26 cellular contexts compared by ENCODE assay signal in the genomic region with DNA sequence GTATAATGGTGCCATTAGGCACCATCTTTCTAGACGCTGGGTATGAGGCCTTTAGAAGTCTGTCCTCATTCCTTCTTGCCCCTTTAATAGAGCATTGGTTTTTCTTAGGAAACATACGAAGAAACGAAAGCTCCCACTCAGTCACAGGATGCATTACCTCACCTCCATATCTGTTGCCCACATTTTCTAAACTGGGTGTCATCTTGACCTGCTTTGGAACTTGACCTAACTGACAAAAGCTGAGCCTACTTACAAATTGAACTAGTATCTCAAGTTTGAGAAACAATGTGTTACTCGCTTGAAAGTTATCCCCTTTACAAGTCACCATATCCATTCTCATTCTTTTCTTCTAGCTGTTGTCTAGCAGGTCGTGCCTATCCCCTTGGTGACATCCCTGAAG.
"Had no signal": no experiment of that assay in that cellular context is flagged by ENCODE, and none has a peak within 500 bp of the region (broad histone marks: within the 10 kb centered on the region; RNA-seq: fewer than 3 reads in every experiment).

No MANE protein-coding gene starts in this region.

- H3K4me1 Mint-ChIP-seq: activated CD4-positive, alpha-beta memory T cell treated with anti-CD3 and anti-CD28 coated beads, Interleukin-2, amount 10 ng/mL, durations not matched to agents 7 days and 5 days; activated CD4-positive, alpha-beta T cell treated with anti-CD3 and anti-CD28 coated beads, Interleukin-2, amount 10 ng/mL, durations not matched to agents 24 days and 14 days; activated naive CD4-positive, alpha-beta T cell treated with anti-CD3 and anti-CD28 coated beads, Interleukin-2, amount 10 ng/mL, durations not matched to agents 7 days and 5 days; activated naive CD8-positive, alpha-beta T cell treated with anti-CD3 and anti-CD28 coated beads, Interleukin-2, amount 50 U/mL, for 24 hours; immature natural killer cell; T-helper 17 cell had no signal

- H3K9me3 Mint-ChIP-seq: activated CD4-positive, alpha-beta memory T cell treated with anti-CD3 and anti-CD28 coated beads, Interleukin-2, amount 10 ng/mL, durations not matched to agents 7 days and 5 days; activated CD4-positive, alpha-beta T cell treated with anti-CD3 and anti-CD28 coated beads, Interleukin-2, amount 10 ng/mL, durations not matched to agents 24 days and 14 days; activated naive CD4-positive, alpha-beta T cell treated with anti-CD3 and anti-CD28 coated beads, Interleukin-2, amount 10 ng/mL, durations not matched to agents 7 days and 5 days; activated naive CD8-positive, alpha-beta T cell treated with anti-CD3 and anti-CD28 coated beads, Interleukin-2, amount 50 U/mL, for 24 hours; effector memory CD8-positive, alpha-beta T cell; immature natural killer cell; mesothelial cell of epicardium; naive thymus-derived CD8-positive, alpha-beta T cell had no signal

- DNase-seq: activated CD4-positive, alpha-beta memory T cell treated with anti-CD3 and anti-CD28 coated beads, Interleukin-2, amount 10 ng/mL, durations not matched to agents 7 days and 5 days; activated CD4-positive, alpha-beta T cell treated with anti-CD3 and anti-CD28 coated beads, Interleukin-2, amount 10 ng/mL, durations not matched to agents 24 days and 14 days; activated effector memory CD4-positive, alpha-beta T cell treated with anti-CD3 and anti-CD28 coated beads, Interleukin-2, amount 50 U/mL, for 16 hours; activated naive CD4-positive, alpha-beta T cell treated with anti-CD3 and anti-CD28 coated beads, Interleukin-2, amount 10 ng/mL, durations not matched to agents 7 days and 5 days; activated naive CD8-positive, alpha-beta T cell treated with anti-CD3 and anti-CD28 coated beads, Interleukin-2, amount 50 U/mL, for 24 hours; anterior cingulate cortex; central memory CD4-positive, alpha-beta T cell; colonic mucosa; dorsolateral prefrontal cortex; effector memory CD8-positive, alpha-beta T cell; foreskin melanocyte; immature natural killer cell; left ventricle myocardium superior; mammary epithelial cell; naive thymus-derived CD8-positive, alpha-beta T cell; pancreas; psoas muscle; stimulated activated CD4-positive, alpha-beta T cell treated with anti-CD3 and anti-CD28 coated beads, Interleukin-4, amount 100 ng/mL, for 4 hours; stimulated activated naive CD8-positive, alpha-beta T cell treated with anti-CD3 and anti-CD28 coated beads, Interleukin-15, Interleukin-2, amounts not matched to agents 100 U/mL and 50 U/mL, for 24 hours; SW 1271; T-helper 17 cell; upper lobe of right lung had no signal

- H3K27ac Mint-ChIP-seq: activated CD4-positive, alpha-beta memory T cell treated with anti-CD3 and anti-CD28 coated beads, Interleukin-2, amount 10 ng/mL, durations not matched to agents 7 days and 5 days; activated CD4-positive, alpha-beta T cell treated with anti-CD3 and anti-CD28 coated beads, Interleukin-2, amount 10 ng/mL, durations not matched to agents 24 days and 14 days; activated naive CD4-positive, alpha-beta T cell treated with anti-CD3 and anti-CD28 coated beads, Interleukin-2, amount 10 ng/mL, durations not matched to agents 7 days and 5 days; activated naive CD8-positive, alpha-beta T cell treated with anti-CD3 and anti-CD28 coated beads, Interleukin-2, amount 50 U/mL, for 24 hours; immature natural killer cell; mesothelial cell of epicardium; naive thymus-derived CD8-positive, alpha-beta T cell; T-helper 17 cell had no signal

- H3K36me3 ChIP-seq: colonic mucosa had no signal

- H3K4me1 ChIP-seq: colonic mucosa, esophagus muscularis mucosa, pancreas, psoas muscle, right atrium auricular region, upper lobe of right lung had no signal

- ATAC-seq: activated CD4-positive, CD25-positive, alpha-beta regulatory T cell treated with anti-CD3 and anti-CD28 coated beads, Interleukin-2, amount 50 U/mL, for 24 hours; activated naive CD8-positive, alpha-beta T cell treated with anti-CD3 and anti-CD28 coated beads, Interleukin-2, amount 50 U/mL, for 24 hours; effector memory CD8-positive, alpha-beta T cell; left ventricle myocardium superior; naive thymus-derived CD8-positive, alpha-beta T cell; pancreas; psoas muscle; stimulated activated naive CD8-positive, alpha-beta T cell treated with anti-CD3 and anti-CD28 coated beads, Interleukin-15, Interleukin-2, amounts not matched to agents 100 U/mL and 50 U/mL, for 24 hours; T-helper 17 cell; upper lobe of right lung had no signal

- H3K27me3 Mint-ChIP-seq: activated CD4-positive, alpha-beta memory T cell treated with anti-CD3 and anti-CD28 coated beads, Interleukin-2, amount 10 ng/mL, durations not matched to agents 7 days and 5 days; activated CD4-positive, alpha-beta T cell treated with anti-CD3 and anti-CD28 coated beads, Interleukin-2, amount 10 ng/mL, durations not matched to agents 24 days and 14 days; activated naive CD4-positive, alpha-beta T cell treated with anti-CD3 and anti-CD28 coated beads, Interleukin-2, amount 10 ng/mL, durations not matched to agents 7 days and 5 days; activated naive CD8-positive, alpha-beta T cell treated with anti-CD3 and anti-CD28 coated beads, Interleukin-2, amount 50 U/mL, for 24 hours; effector memory CD8-positive, alpha-beta T cell; naive thymus-derived CD8-positive, alpha-beta T cell; T-helper 17 cell had no signal

- H3K27me3 ChIP-seq: colonic mucosa, dorsolateral prefrontal cortex, esophagus muscularis mucosa, pancreas, right atrium auricular region, upper lobe of right lung had no signal

- H3K27ac ChIP-seq: colonic mucosa, dorsolateral prefrontal cortex, esophagus muscularis mucosa, pancreas, psoas muscle, right atrium auricular region, upper lobe of right lung had no signal

- H3K4me3 Mint-ChIP-seq: activated CD4-positive, alpha-beta memory T cell treated with anti-CD3 and anti-CD28 coated beads, Interleukin-2, amount 10 ng/mL, durations not matched to agents 7 days and 5 days; activated CD4-positive, alpha-beta T cell treated with anti-CD3 and anti-CD28 coated beads, Interleukin-2, amount 10 ng/mL, durations not matched to agents 24 days and 14 days; activated naive CD4-positive, alpha-beta T cell treated with anti-CD3 and anti-CD28 coated beads, Interleukin-2, amount 10 ng/mL, durations not matched to agents 7 days and 5 days; activated naive CD8-positive, alpha-beta T cell treated with anti-CD3 and anti-CD28 coated beads, Interleukin-2, amount 50 U/mL, for 24 hours; effector memory CD8-positive, alpha-beta T cell; immature natural killer cell; mesothelial cell of epicardium; naive thymus-derived CD8-positive, alpha-beta T cell; T-helper 17 cell had no signal

- H3K4me3 ChIP-seq: colonic mucosa, dorsolateral prefrontal cortex, esophagus muscularis mucosa, pancreas, psoas muscle, right atrium auricular region, upper lobe of right lung had no signal

- H3K9me3 ChIP-seq: colonic mucosa, esophagus muscularis mucosa, pancreas, psoas muscle, right atrium auricular region, upper lobe of right lung had no signal
